In genomic region chr4:26746742-26747351, GRCh38 we compare ENCODE assay signal across 8 cellular contexts.
A peak's percentile ranks its signal among the peaks of the same experiment; 100 is the strongest.
DNase-seq lines count a peak whose midpoint lies in the region; ATAC-seq and TF ChIP-seq lines count a peak whose summit lies in the region.

No MANE protein-coding gene starts in this region.

- peaks cover 42% of the 10 kb centered on the region for H3K36me3 Mint-ChIP-seq in CD4-positive, CD25-positive, alpha-beta regulatory T cell
- peaks cover 37% of the 10 kb centered on the region for H3K36me3 Mint-ChIP-seq in activated T-cell treated with anti-CD3 and anti-CD28 coated beads, Interleukin-2, amount 50 U/mL, for 4 hours (ENCODE audit: insufficient read depth)

- no peak overlapping the region for H3K4me3 Mint-ChIP-seq in CD4-positive, CD25-positive, alpha-beta regulatory T cell
- H3K4me3 Mint-ChIP-seq in activated T-cell treated with anti-CD3 and anti-CD28 coated beads, Interleukin-2, amount 50 U/mL, for 4 hours: no peak overlapping the region

- no peak overlapping the region for H3K27ac Mint-ChIP-seq in CD4-positive, CD25-positive, alpha-beta regulatory T cell

- H3K36me3 ChIP-seq in CD4-positive, CD25-positive, alpha-beta regulatory T cell (ENCODE audit: control insufficient read depth, insufficient read depth, low read length): peaks cover 18% of the 10 kb centered on the region
- peaks cover 3% of the 10 kb centered on the region for H3K36me3 ChIP-seq in effector memory CD4-positive, alpha-beta T cell (ENCODE audit: control insufficient read depth, insufficient read depth, low read length)

- peak in 1 of 3 donors; percentile 63 for DNase-seq in CD4-positive, CD25-positive, alpha-beta regulatory T cell
- no peak for DNase-seq in activated T-cell treated with anti-CD3 and anti-CD28 coated beads, Interleukin-2, amount 50 U/mL, for 4 hours
- DNase-seq in COLO668 (lab: John Stamatoyannopoulos, UW; ENCODE audit: unreplicated experiment): no peak
- no peak for DNase-seq in effector memory CD4-positive, alpha-beta T cell
- no peak for DNase-seq in putamen (ENCODE audit: low spot score)
- no peak for DNase-seq in dorsolateral prefrontal cortex

- H3K27ac ChIP-seq in CD4-positive, CD25-positive, alpha-beta regulatory T cell (ENCODE audit: insufficient read depth, low read length, poor library complexity, severe bottlenecking): no peak overlapping the region
- no peak overlapping the region for H3K27ac ChIP-seq in effector memory CD4-positive, alpha-beta T cell (ENCODE audit: insufficient read depth, low read length, poor library complexity, severe bottlenecking)
- no peak overlapping the region for H3K27ac ChIP-seq in dorsolateral prefrontal cortex

- no peaks in the 10 kb centered on the region for H3K27me3 ChIP-seq in CD4-positive, CD25-positive, alpha-beta regulatory T cell (ENCODE audit: control insufficient read depth, insufficient read depth, low read length)
- H3K27me3 ChIP-seq in effector memory CD4-positive, alpha-beta T cell (replicated peaks; ENCODE audit: control insufficient read depth, insufficient read depth, low read length, poor library complexity, severe bottlenecking): no peaks in the 10 kb centered on the region
- H3K27me3 ChIP-seq in dorsolateral prefrontal cortex: no peaks in the 10 kb centered on the region

- H3K4me1 Mint-ChIP-seq in CD4-positive, CD25-positive, alpha-beta regulatory T cell: peaks cover 2 to 13% (median 6%) of the 10 kb centered on the region in 4 donors
- H3K4me1 Mint-ChIP-seq in activated T-cell treated with anti-CD3 and anti-CD28 coated beads, Interleukin-2, amount 50 U/mL, for 4 hours (ENCODE audit: low read depth): peaks cover 7% of the 10 kb centered on the region

- TF ChIP-seq CTCF in dorsolateral prefrontal cortex (IDR thresholded peaks at IDR 0.05 in 54 of 56, conservative IDR thresholded peaks at IDR 0.05 in 2 of 56; ENCODE audit: low read depth in 1 of 56, partially characterized antibody in 56 of 56): no peak

- H3K4me1 ChIP-seq in CD4-positive, CD25-positive, alpha-beta regulatory T cell (ENCODE audit: control insufficient read depth, insufficient read depth, low read length, poor library complexity, severe bottlenecking): peaks cover 4% of the 10 kb centered on the region
- no peaks in the 10 kb centered on the region for H3K4me1 ChIP-seq in effector memory CD4-positive, alpha-beta T cell (ENCODE audit: control insufficient read depth, insufficient read depth, low read length, poor library complexity, severe bottlenecking)

- H3K9me3 ChIP-seq in CD4-positive, CD25-positive, alpha-beta regulatory T cell (ENCODE audit: control insufficient read depth in 2 of 2, low read length in 2 of 2): no peaks in the 10 kb centered on the region
- no peaks in the 10 kb centered on the region for H3K9me3 ChIP-seq in effector memory CD4-positive, alpha-beta T cell (ENCODE audit: control insufficient read depth, low read length)

- H3K4me3 ChIP-seq in CD4-positive, CD25-positive, alpha-beta regulatory T cell (ENCODE audit: low read depth, low read length): peak overlapping the region; percentile 15
- H3K4me3 ChIP-seq in effector memory CD4-positive, alpha-beta T cell (ENCODE audit: insufficient read depth, low read depth, low read length, poor library complexity, severe bottlenecking): no peak overlapping the region
- no peak overlapping the region for H3K4me3 ChIP-seq in dorsolateral prefrontal cortex

- peaks cover 0 to 13% (median 0%) of the 10 kb centered on the region in 7 donors for H3K9me3 Mint-ChIP-seq in CD4-positive, CD25-positive, alpha-beta regulatory T cell
- H3K9me3 Mint-ChIP-seq in activated T-cell treated with anti-CD3 and anti-CD28 coated beads, Interleukin-2, amount 50 U/mL, for 4 hours: no peaks in the 10 kb centered on the region

- intact Hi-C loops in dorsolateral prefrontal cortex (cut with DNase I): no loop called here

- ATAC-seq in CD4-positive, CD25-positive, alpha-beta regulatory T cell (ENCODE audit: low read depth in 2 of 2): no peak
- ATAC-seq in GM19351 (IDR thresholded peaks at IDR 0.05; ENCODE audit: unreplicated experiment) (peak; percentile 99), HG03064 (IDR thresholded peaks at IDR 0.05; ENCODE audit: low read depth, unreplicated experiment) (peak; percentile 99)
- ATAC-seq in activated T-cell treated with anti-CD3 and anti-CD28 coated beads, Interleukin-2, amount 50 U/mL, for 4 hours: peak; percentile 98 to 100

- no peaks in the 10 kb centered on the region for H3K27me3 Mint-ChIP-seq in CD4-positive, CD25-positive, alpha-beta regulatory T cell
- H3K27me3 Mint-ChIP-seq in activated T-cell treated with anti-CD3 and anti-CD28 coated beads, Interleukin-2, amount 50 U/mL, for 4 hours (ENCODE audit: low read depth): no peaks in the 10 kb centered on the region

Comparison
In these comparisons a context has a peak if more than half of its experiments do, and no peak if none do; other contexts are left out.
1. ATAC-seq: peak in GM19351 (single experiment), HG03064 (single experiment) and activated T-cell treated with anti-CD3 and anti-CD28 coated beads, Interleukin-2, amount 50 U/mL, for 4 hours (2 of 2); none in CD4-positive, CD25-positive, alpha-beta regulatory T cell (0 of 2).